Comparison of ENCODE assay signal across 1 cellular context in genomic region chr12:53180931-53181645, GRCh38.
TF ChIP-seq lines count a peak whose summit lies in the region.

No MANE protein-coding gene starts in this region.

TF ChIP-seq in K562, 482 proteins besides CTCF, POLR2A, EP300 and RAD21 (continued from another document and continues in another):
- peak; percentile 73 for TF ChIP-seq GMEB1 (CRISPR knock-in tag; IDR thresholded peaks at IDR 0.05)
- TF ChIP-seq SMARCE1 (IDR thresholded peaks at IDR 0.05), result no peak
- TF ChIP-seq MAZ (CRISPR knock-in tag; conservative IDR thresholded peaks at IDR 0.05 in 1 of 2, IDR thresholded peaks at IDR 0.05 in 1 of 2), result no peak
- no peak for TF ChIP-seq PBX2 (CRISPR knock-in tag; IDR thresholded peaks at IDR 0.05; ENCODE audit: low read depth)
- TF ChIP-seq PBX2 (tag; conservative IDR thresholded peaks at IDR 0.05; ENCODE audit: low read depth), result no peak
- no peak for TF ChIP-seq SP1 (CRISPR knock-in tag; IDR thresholded peaks at IDR 0.05)
- TF ChIP-seq CBX2 (IDR thresholded peaks at IDR 0.05; ENCODE audit: insufficient read depth, low read length, poor library complexity, severe bottlenecking), result no peak
- TF ChIP-seq ZNF639 (CRISPR knock-in tag; conservative IDR thresholded peaks at IDR 0.05 in 1 of 2, IDR thresholded peaks at IDR 0.05 in 1 of 2), result peak in 1 of 2 experiments; percentile 71; a peak in 2 of 4 replicates
- TF ChIP-seq RFX7 (CRISPR knock-in tag; IDR thresholded peaks at IDR 0.05), result no peak
- TF ChIP-seq ZNF311 (CRISPR knock-in tag; IDR thresholded peaks at IDR 0.05), result no peak
- TF ChIP-seq SAFB2 (IDR thresholded peaks at IDR 0.05; ENCODE audit: borderline replicate concordance, low read depth, low read length, severe bottlenecking), result no peak
- TF ChIP-seq TFAP4 (CRISPR knock-in tag; IDR thresholded peaks at IDR 0.05; ENCODE audit: borderline replicate concordance), result no peak
- no peak for TF ChIP-seq NCOA6 (IDR thresholded peaks at IDR 0.05)
- TF ChIP-seq RBFOX2 (IDR thresholded peaks at IDR 0.05; ENCODE audit: low read depth, low read length), result peak; percentile 9; the same call in 1 of the 2 replicates
- TF ChIP-seq ZNF79 (CRISPR knock-in tag; IDR thresholded peaks at IDR 0.05; ENCODE audit: low read depth), result no peak
- TF ChIP-seq CHD2 (IDR thresholded peaks at IDR 0.05; ENCODE audit: low read depth, low read length), result peak; percentile 38; the same call in 1 of the 2 replicates
- TF ChIP-seq SREBF1 (IDR thresholded peaks at IDR 0.05; ENCODE audit: borderline replicate concordance, low read depth, low read length), result no peak
- no peak for TF ChIP-seq CGGBP1 (CRISPR knock-in tag; IDR thresholded peaks at IDR 0.05)
- peak; percentile 96 for TF ChIP-seq HNRNPK (IDR thresholded peaks at IDR 0.05; ENCODE audit: low read depth, low read length, poor library complexity, severe bottlenecking)
- TF ChIP-seq AFF1 (IDR thresholded peaks at IDR 0.05; ENCODE audit: low read depth in 1 of 2, partially characterized antibody in 2 of 2), result no peak
- no peak for TF ChIP-seq HNRNPUL1 (IDR thresholded peaks at IDR 0.05; ENCODE audit: low read length)
- TF ChIP-seq MTA3 (IDR thresholded peaks at IDR 0.05; ENCODE audit: borderline replicate concordance), result no peak
- no peak for TF ChIP-seq ZNF12 (CRISPR knock-in tag; IDR thresholded peaks at IDR 0.05)
- peak; percentile 79 for TF ChIP-seq PCBP1 (IDR thresholded peaks at IDR 0.05; ENCODE audit: low read depth, low read length, poor library complexity, severe bottlenecking)
- no peak for TF ChIP-seq KHSRP (IDR thresholded peaks at IDR 0.05)
- TF ChIP-seq ZNF830 (CRISPR knock-in tag; IDR thresholded peaks at IDR 0.05), result no peak
- 0 out of 2 replicates have a peak, but pooled peaks have one; percentile 26 for TF ChIP-seq ZBTB7A (IDR thresholded peaks at IDR 0.05; ENCODE audit: borderline replicate concordance, control insufficient read depth, low read depth, low read length)
- TF ChIP-seq SMAD2 (IDR thresholded peaks at IDR 0.05; ENCODE audit: low read depth, low read length), result no peak
- TF ChIP-seq U2AF1 (optimal IDR thresholded peaks at IDR 0.05; ENCODE audit: low read depth, low read length), result peak; percentile 10
- no peak for TF ChIP-seq CEBPB (tag; IDR thresholded peaks at IDR 0.05)
- no peak for TF ChIP-seq CEBPG (CRISPR knock-in tag; IDR thresholded peaks at IDR 0.05)
- TF ChIP-seq CEBPG (tag; conservative IDR thresholded peaks at IDR 0.05 in 1 of 2, IDR thresholded peaks at IDR 0.05 in 1 of 2), result no peak
- no peak for TF ChIP-seq XRCC4 (IDR thresholded peaks at IDR 0.05; ENCODE audit: extremely low read depth, insufficient read depth, insufficient read length)
- no peak for TF ChIP-seq CBX1 (IDR thresholded peaks at IDR 0.05; ENCODE audit: low read depth)
- no peak for TF ChIP-seq CBFA2T3 (IDR thresholded peaks at IDR 0.05)
- no peak for TF ChIP-seq ZNF551 (CRISPR knock-in tag; IDR thresholded peaks at IDR 0.05)
- no peak for TF ChIP-seq BMI1 (IDR thresholded peaks at IDR 0.05; ENCODE audit: low read length)
- no peak for TF ChIP-seq USF2 (CRISPR knock-in tag; IDR thresholded peaks at IDR 0.05)
- TF ChIP-seq FOXM1 (IDR thresholded peaks at IDR 0.05; ENCODE audit: low read depth), result no peak
- TF ChIP-seq FOXM1 (CRISPR knock-in tag; IDR thresholded peaks at IDR 0.05; ENCODE audit: low read depth), result no peak
- 0 out of 2 replicates have a peak, but pooled peaks have one; percentile 3 for TF ChIP-seq MBD2 (IDR thresholded peaks at IDR 0.05; ENCODE audit: borderline replicate concordance, low read depth)
- TF ChIP-seq ERF (CRISPR knock-in tag; IDR thresholded peaks at IDR 0.05), result 0 out of 2 replicates have a peak, but pooled peaks have one; percentile 29
- TF ChIP-seq CBFB (CRISPR knock-in tag; IDR thresholded peaks at IDR 0.05), result no peak
- TF ChIP-seq PCBP2 (IDR thresholded peaks at IDR 0.05; ENCODE audit: low read depth, low read length, poor library complexity, severe bottlenecking), result peak; percentile 46
- TF ChIP-seq CUX1 (CRISPR knock-in tag; IDR thresholded peaks at IDR 0.05), result no peak
- TF ChIP-seq ZNF655 (CRISPR knock-in tag; IDR thresholded peaks at IDR 0.05), result no peak
- TF ChIP-seq ZNF668 (CRISPR knock-in tag; IDR thresholded peaks at IDR 0.05), result no peak
- 0 out of 2 replicates have a peak, but pooled peaks have one; percentile 34 for TF ChIP-seq ZNF197 (CRISPR knock-in tag; IDR thresholded peaks at IDR 0.05; ENCODE audit: low read depth)
